ENCODE assay signal across 8 cellular contexts in the genomic region with DNA sequence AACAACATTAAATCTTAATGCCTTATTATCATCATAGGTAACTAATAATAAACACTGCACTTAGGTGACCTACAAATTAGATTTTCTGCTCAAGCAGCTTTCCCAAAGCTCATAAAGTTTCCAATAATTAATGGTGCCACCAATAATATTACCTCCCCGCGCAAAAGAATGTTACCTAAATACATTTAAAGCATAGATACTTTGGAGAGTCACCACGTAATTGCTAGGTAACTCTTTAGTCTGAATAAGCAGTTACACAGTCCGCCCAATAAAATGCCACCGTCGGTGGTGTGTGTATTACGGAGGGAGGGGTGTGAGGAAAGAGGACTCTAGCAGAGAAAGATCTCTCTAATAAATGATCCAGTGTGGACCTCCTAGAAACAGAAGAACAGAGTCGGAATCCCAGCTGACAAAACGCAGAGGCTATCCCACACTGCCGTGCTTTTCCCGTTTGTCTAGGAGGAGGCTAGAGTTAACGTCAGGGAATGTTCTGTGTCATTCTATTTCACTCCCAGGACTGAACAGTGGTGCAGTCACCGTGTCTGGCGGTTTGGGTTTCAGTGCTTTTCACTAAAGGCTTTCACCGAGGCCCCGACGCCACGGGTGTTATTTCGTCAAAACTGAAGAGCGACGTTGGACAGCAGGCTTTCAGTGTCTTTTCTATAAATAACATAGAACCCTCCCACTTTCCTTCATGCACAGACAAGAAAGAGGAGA. TPM values are rescaled to one million over a fixed set of nuclear protein-coding genes. Genes with fewer than 3 reads are reported as not detected.
DNase-seq lines count a peak whose midpoint lies in the region; ATAC-seq, FAIRE-seq and TF ChIP-seq lines count a peak whose summit lies in the region.

No MANE protein-coding gene starts in this region.

- peak in 1 of 2 experiments; percentile 43 for DNase-seq in A549 (ENCODE audit: low read depth in 1 of 2, low spot score in 1 of 2)
- peak; percentile 83 to 84 for DNase-seq in NOMO-1 (lab: John Stamatoyannopoulos, UW; ENCODE audit: unreplicated experiment in 2 of 2)
- peak; percentile 56 to 66 for DNase-seq in activated T-cell treated with anti-CD3 and anti-CD28 coated beads, Interleukin-2, amount 50 U/mL, for 72 hours
- DNase-seq in fibroblast of gingiva (ENCODE audit: low read depth), result peak; percentile 54
- peak in 2 of 9 donors; percentile 56 to 62 for DNase-seq in naive thymus-derived CD4-positive, alpha-beta T cell
- DNase-seq in stimulated activated naive CD4-positive, alpha-beta T cell (lab: John Stamatoyannopoulos, UW), result peak in 5 of 6 experiments; percentile 19 to 69 (median 54)

- peaks cover 0 to 9% (median 0%) of the 10 kb centered on the region in 3 experiments for H3K36me3 ChIP-seq in naive thymus-derived CD4-positive, alpha-beta T cell (ENCODE audit: control insufficient read depth in 2 of 3, insufficient read depth in 3 of 3, low read length in 3 of 3)

- no peaks in the 10 kb centered on the region for H3K27me3 Mint-ChIP-seq in activated T-cell treated with anti-CD3 and anti-CD28 coated beads, Interleukin-2, amount 50 U/mL, for 72 hours (ENCODE audit: low read depth)
- H3K27me3 Mint-ChIP-seq in naive thymus-derived CD4-positive, alpha-beta T cell, result peaks cover 0 to under 1% (median 0%) of the 10 kb centered on the region in 5 donors

- CTCF ChIA-PET in A549 (lab: Yijun Ruan, JAX), result interaction anchor here (0.8 to 1.2 kb wide), 5 partner anchors 11 to 73 kb away, joined by 3 to 6 read pairs (median 3); no protein-coding TSS in a partner anchor
- CTCF ChIA-PET in naive thymus-derived CD4-positive, alpha-beta T cell (lab: Charles Lee), result interaction anchor here (0.6 kb wide), 1 partner anchor 128 kb away, joined by 3 read pairs; no protein-coding TSS in a partner anchor

- no peaks in the 10 kb centered on the region for H3K9me3 Mint-ChIP-seq in activated T-cell treated with anti-CD3 and anti-CD28 coated beads, Interleukin-2, amount 50 U/mL, for 72 hours
- no peaks in the 10 kb centered on the region for H3K9me3 Mint-ChIP-seq in naive thymus-derived CD4-positive, alpha-beta T cell

- peaks cover 38% of the 10 kb centered on the region for H3K4me1 Mint-ChIP-seq in activated T-cell treated with anti-CD3 and anti-CD28 coated beads, Interleukin-2, amount 50 U/mL, for 72 hours (ENCODE audit: low read depth)
- peaks cover 20 to 39% (median 28%) of the 10 kb centered on the region in 7 donors for H3K4me1 Mint-ChIP-seq in naive thymus-derived CD4-positive, alpha-beta T cell

- H3K36me3 Mint-ChIP-seq in activated T-cell treated with anti-CD3 and anti-CD28 coated beads, Interleukin-2, amount 50 U/mL, for 72 hours (ENCODE audit: insufficient read depth in 2 of 2), result peaks cover 6 to 13% of the 10 kb centered on the region in 2 donors
- H3K36me3 Mint-ChIP-seq in naive thymus-derived CD4-positive, alpha-beta T cell, result peaks cover 0 to 8% (median 2%) of the 10 kb centered on the region in 5 donors

- peak; percentile 58 to 68 for ATAC-seq in A549
- ATAC-seq in GM18873 (IDR thresholded peaks at IDR 0.05; ENCODE audit: low FRiP score, unreplicated experiment), result peak; percentile 33
- ATAC-seq in HG03175 (IDR thresholded peaks at IDR 0.05; ENCODE audit: unreplicated experiment), result peak; percentile 43
- peak; percentile 61 to 62 for ATAC-seq in activated T-cell treated with anti-CD3 and anti-CD28 coated beads, Interleukin-2, amount 50 U/mL, for 72 hours (replicated peaks in 1 of 2)
- peak; percentile 67 for ATAC-seq in naive thymus-derived CD4-positive, alpha-beta T cell

- peak overlapping the region; percentile 76 to 85 for H3K27ac ChIP-seq in A549
- H3K27ac ChIP-seq in naive thymus-derived CD4-positive, alpha-beta T cell (ENCODE audit: low read depth, low read length), result peak overlapping the region; percentile 84

- H3K27me3 ChIP-seq in naive thymus-derived CD4-positive, alpha-beta T cell (ENCODE audit: control insufficient read depth in 2 of 2, insufficient read depth in 2 of 2, low read length in 2 of 2), result no peaks in the 10 kb centered on the region

- peak overlapping the region; percentile 86 for H3K27ac Mint-ChIP-seq in activated T-cell treated with anti-CD3 and anti-CD28 coated beads, Interleukin-2, amount 50 U/mL, for 72 hours
- H3K27ac Mint-ChIP-seq in naive thymus-derived CD4-positive, alpha-beta T cell, result peak overlapping the region; percentile 88 to 99 (median 94)

- intact Hi-C loops in naive thymus-derived CD4-positive, alpha-beta T cell (cut with micrococcal nuclease), result loop anchor here (1.0 to 5.0 kb wide), 9 partner anchors 71 to 1446 kb away; partner anchors contain the start of genes RPS6KB1 (in 2 of the 2), HEATR6 (in 1 of the 2), PRR11 (in 1 of the 2) and PTRH2 (in 1 of the 2)

- POLR2A ChIA-PET in A549 (lab: Yijun Ruan, JAX), result interaction anchor here (0.5 to 1.9 kb wide), 10 partner anchors 10 to 345 kb away, joined by 3 to 8 read pairs (median 4); partner anchors contain the start of genes CLTC, PTRH2 and VMP1
- POLR2A ChIA-PET in naive thymus-derived CD4-positive, alpha-beta T cell (lab: Charles Lee), result interaction anchor here (0.7 to 2.2 kb wide), 3 partner anchors 27 to 344 kb away, joined by 3 to 20 read pairs (median 4); partner anchors contain the start of genes CLTC, RPS6KB1 and TUBD1

- TF ChIP-seq POLR2A in A549 (IDR thresholded peaks at IDR 0.05; ENCODE audit: low read length), result no peak

- peak overlapping the region; percentile 74 for H3K4me3 ChIP-seq in A549
- H3K4me3 ChIP-seq in naive thymus-derived CD4-positive, alpha-beta T cell (ENCODE audit: low read length), result peak overlapping the region; percentile 92

- no peak for TF ChIP-seq CTCF in A549 (IDR thresholded peaks at IDR 0.05)

- H3K4me3 Mint-ChIP-seq in activated T-cell treated with anti-CD3 and anti-CD28 coated beads, Interleukin-2, amount 50 U/mL, for 72 hours, result peak overlapping the region; percentile 86 to 97
- peak overlapping the region; percentile 86 to 99 (median 94) for H3K4me3 Mint-ChIP-seq in naive thymus-derived CD4-positive, alpha-beta T cell

- no peak for TF ChIP-seq RAD21 in A549 (conservative IDR thresholded peaks at IDR 0.05 in 1 of 2, IDR thresholded peaks at IDR 0.05 in 1 of 2)

- H3K9me3 ChIP-seq in A549, result no peaks in the 10 kb centered on the region
- H3K9me3 ChIP-seq in naive thymus-derived CD4-positive, alpha-beta T cell (ENCODE audit: control insufficient read depth in 2 of 3, low read length in 3 of 3), result no peaks in the 10 kb centered on the region

- no peak for TF ChIP-seq EP300 in A549 (IDR thresholded peaks at IDR 0.05)

- peak overlapping the region; percentile 82 for H3K4me2 ChIP-seq in A549

- 7% methylated on average over 21 of the region's 21 CpGs for WGBS in A549 (ENCODE audit: missing lambda C conversion rate)

- H3K4me1 ChIP-seq in A549, result peaks cover 15% of the 10 kb centered on the region
- peaks cover 16 to 18% of the 10 kb centered on the region in 2 donors for H3K4me1 ChIP-seq in naive thymus-derived CD4-positive, alpha-beta T cell (ENCODE audit: control insufficient read depth in 2 of 2, insufficient read depth in 2 of 2, low read length in 2 of 2)

- peak; percentile 28 for FAIRE-seq in A549 (lab: Jason Lieb, UNC)

TF ChIP-seq in A549, 52 proteins besides CTCF, POLR2A, EP300 and RAD21 (continues in another document):
- TF ChIP-seq ZNF302 (CRISPR knock-in tag; IDR thresholded peaks at IDR 0.05), result no peak
- TF ChIP-seq REST (IDR thresholded peaks at IDR 0.05), result 0 out of 2 replicates have a peak, but pooled peaks have one; percentile 0
- TF ChIP-seq NPAS2 (CRISPR knock-in tag; IDR thresholded peaks at IDR 0.05; ENCODE audit: borderline replicate concordance), result no peak
- no peak for TF ChIP-seq KDM5A (IDR thresholded peaks at IDR 0.05)
- TF ChIP-seq, protein P1, sequence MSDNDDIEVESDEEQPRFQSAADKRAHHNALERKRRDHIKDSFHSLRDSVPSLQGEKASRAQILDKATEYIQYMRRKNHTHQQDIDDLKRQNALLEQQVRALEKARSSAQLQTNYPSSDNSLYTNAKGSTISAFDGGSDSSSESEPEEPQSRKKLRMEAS (IDR thresholded peaks at IDR 0.05), result peak; percentile 31

RNA-seq across cellular contexts. Expression of gene RNFT1, which starts 0.6 kb away (rescaled TPM):
- polyA plus RNA-seq in A549 (2011; rRNA removed) (28.9 and 29.9 TPM in 2 replicates), A549 (2017; fragmentation: RNase III; extraction: RNeasy Plus Mini Kit Qiagen cat#74134 plus additional on column Dnase treatment) (16.2 to 18.0 TPM (median 17.0 TPM) in 3 replicates)
- 10.9 and 13.7 TPM in 2 replicates for polyA plus RNA-seq in A549 (2012; cell fraction: cytosol; rRNA removed)
- 10.6 and 14.4 TPM in 2 replicates for polyA plus RNA-seq in A549 (2012; cell fraction: nucleus; rRNA removed)
- 14.7 and 14.8 TPM in 2 replicates for polyA minus RNA-seq in A549 (2011; rRNA and poly(A)+ RNA removed)
- 10 to 100 TPM; 45.2 to 47.6 TPM for total RNA-seq in activated T-cell treated with anti-CD3 and anti-CD28 coated beads, Interleukin-2, amount 50 U/mL, for 72 hours
- 10 to 100 TPM; 22.8 to 45.8 (median 33.1) TPM for total RNA-seq in naive thymus-derived CD4-positive, alpha-beta T cell
- 10 to 100 TPM; 26.3 to 31.6 TPM for polyA plus RNA-seq in naive thymus-derived CD4-positive, alpha-beta T cell
